28 cellular contexts compared by ENCODE assay signal in genomic region chr9:110056062-110056461, GRCh38.
"Had no signal": no experiment of that assay in that cellular context is flagged by ENCODE, and none has a peak within 500 bp of the region (broad histone marks: within the 10 kb centered on the region; RNA-seq: fewer than 3 reads in every experiment).

No MANE protein-coding gene starts in this region.

- H3K4me3 Mint-ChIP-seq: activated CD8-positive, alpha-beta T cell treated with anti-CD3 and anti-CD28 coated beads, Interleukin-2, amount 10 ng/mL, durations not matched to agents 7 days and 5 days; activated naive CD4-positive, alpha-beta T cell treated with anti-CD3 and anti-CD28 coated beads, Interleukin-2, amount 50 U/mL, for 24 hours; brain; dendritic cell treated with granulocyte-macrophage colony-stimulating factor and Interleukin-4, amounts not matched to agents 40 ng/mL and 50 ng/mL, for 4 days; natural killer cell; stimulated activated naive CD8-positive, alpha-beta T cell treated with anti-CD3 and anti-CD28 coated beads, Interleukin-15, amount 100 ng/mL, for 72 hours had no signal

- H3K27me3 Mint-ChIP-seq: activated naive CD4-positive, alpha-beta T cell treated with anti-CD3 and anti-CD28 coated beads, Interleukin-2, amount 50 U/mL, for 24 hours; dendritic cell treated with granulocyte-macrophage colony-stimulating factor and Interleukin-4, amounts not matched to agents 40 ng/mL and 50 ng/mL, for 4 days had no signal

- H3K4me3 ChIP-seq: lung, pancreas, psoas muscle, suprapubic skin, transverse colon had no signal

- H3K4me1 ChIP-seq: pancreas, psoas muscle had no signal

- H3K27ac Mint-ChIP-seq: activated CD8-positive, alpha-beta T cell treated with anti-CD3 and anti-CD28 coated beads, Interleukin-2, amount 10 ng/mL, durations not matched to agents 7 days and 5 days; activated naive CD4-positive, alpha-beta T cell treated with anti-CD3 and anti-CD28 coated beads, Interleukin-2, amount 50 U/mL, for 24 hours; brain; dendritic cell treated with granulocyte-macrophage colony-stimulating factor and Interleukin-4, amounts not matched to agents 40 ng/mL and 50 ng/mL, for 4 days; natural killer cell; stimulated activated naive CD8-positive, alpha-beta T cell treated with anti-CD3 and anti-CD28 coated beads, Interleukin-15, amount 100 ng/mL, for 72 hours had no signal

- DNase-seq: activated CD4-positive, alpha-beta T cell treated with anti-CD3 and anti-CD28 coated beads for 1 hour; activated CD4-positive, alpha-beta T cell treated with anti-CD3 and anti-CD28 coated beads, Interleukin-2, amount 50 U/mL, for 1 hour; activated CD8-positive, alpha-beta T cell treated with anti-CD3 and anti-CD28 coated beads, Interleukin-2, amount 10 ng/mL, durations not matched to agents 7 days and 5 days; activated gamma-delta T cell treated with Interleukin-2 at 50 U/mL for 16 hours; activated T-cell treated with anti-CD3 and anti-CD28 coated beads, Interleukin-2, amount 50 U/mL, for 1 hour; anterior cingulate cortex; effector memory CD4-positive, alpha-beta T cell; foreskin melanocyte; kidney; midbrain; natural killer cell; pancreas; psoas muscle; right cardiac atrium; stimulated activated CD4-positive, alpha-beta T cell treated with anti-CD3 and anti-CD28 coated beads, Interleukin-4, amount 100 ng/mL, for 4 hours; stimulated activated naive CD8-positive, alpha-beta T cell treated with anti-CD3 and anti-CD28 coated beads, Interleukin-15, amount 100 ng/mL, for 72 hours; transverse colon; WERI-Rb-1 had no signal

- FAIRE-seq: kidney, pancreas, TTC549, urothelium cell line had no signal

- H3K9me3 ChIP-seq: neutrophil, pancreas, psoas muscle, suprapubic skin, transverse colon had no signal

- H3K27me3 ChIP-seq: neutrophil, suprapubic skin, transverse colon had no signal

- H3K36me3 Mint-ChIP-seq: activated naive CD4-positive, alpha-beta T cell treated with anti-CD3 and anti-CD28 coated beads, Interleukin-2, amount 50 U/mL, for 24 hours; natural killer cell had no signal

- ATAC-seq: activated CD8-positive, alpha-beta T cell treated with anti-CD3 and anti-CD28 coated beads, Interleukin-2, amount 10 ng/mL, durations not matched to agents 7 days and 5 days; esophagus mucosa; left lobe of liver; natural killer cell; pancreas; psoas muscle; right cardiac atrium; stimulated activated naive CD8-positive, alpha-beta T cell treated with anti-CD3 and anti-CD28 coated beads, Interleukin-15, amount 100 ng/mL, for 72 hours had no signal

- H3K36me3 ChIP-seq: neutrophil, pancreas, suprapubic skin, transverse colon, WERI-Rb-1 had no signal

- H3K9me3 Mint-ChIP-seq: activated naive CD4-positive, alpha-beta T cell treated with anti-CD3 and anti-CD28 coated beads, Interleukin-2, amount 50 U/mL, for 24 hours; dendritic cell treated with granulocyte-macrophage colony-stimulating factor and Interleukin-4, amounts not matched to agents 40 ng/mL and 50 ng/mL, for 4 days; natural killer cell; stimulated activated naive CD8-positive, alpha-beta T cell treated with anti-CD3 and anti-CD28 coated beads, Interleukin-15, amount 100 ng/mL, for 72 hours had no signal

- H3K27ac ChIP-seq: neutrophil, pancreas, psoas muscle, suprapubic skin, transverse colon, WERI-Rb-1 had no signal
